Comparison of ENCODE assay signal across 22 cellular contexts in genomic region chr15:33932734-33933133, GRCh38. TPM values are rescaled to one million over a fixed set of nuclear protein-coding genes. Genes with fewer than 3 reads are reported as not detected.
"Had no signal": no experiment of that assay in that cellular context is flagged by ENCODE, and none has a peak within 500 bp of the region (broad histone marks: within the 10 kb centered on the region; RNA-seq: fewer than 3 reads in every experiment).

No MANE protein-coding gene starts in this region.

- DNase-seq: KG1, MM.1S, NCI-H1092 treated with DMSO at 0.1 percent for 48 hours, NCI-H1436, NCI-H187, NCI-H2029, NCI-H2081 treated with DMSO at 0.1 percent for 48 hours, NCI-H2171, NCI-H226, NCI-H446, NCI-H510A, NCI-H524 treated with DMSO at 0.1 percent for 48 hours, NCI-H69, NCI-H774, Right ventricle myocardium superior, RPMI8226, SIG-M5, T-helper 1 cell had no signal

- H3K9me3 ChIP-seq: SJSA1 had no signal

- H3K36me3 ChIP-seq: SJSA1 had no signal

- H3K27me3 ChIP-seq: SJSA1 had no signal

- FAIRE-seq: RCC 7860 had no signal

- H3K27ac ChIP-seq: SJSA1, SK-N-MC had no signal

- H3K4me1 ChIP-seq: SJSA1 had no signal

- H3K4me3 ChIP-seq: SJSA1, SK-N-MC had no signal

RNA-seq across cellular contexts. Expression of gene CHRM5, which starts 35.6 kb away (rescaled TPM):
- total RNA-seq: HT1080, Right ventricle myocardium superior had no signal
